2 cellular contexts compared by ENCODE assay signal in the genomic region with DNA sequence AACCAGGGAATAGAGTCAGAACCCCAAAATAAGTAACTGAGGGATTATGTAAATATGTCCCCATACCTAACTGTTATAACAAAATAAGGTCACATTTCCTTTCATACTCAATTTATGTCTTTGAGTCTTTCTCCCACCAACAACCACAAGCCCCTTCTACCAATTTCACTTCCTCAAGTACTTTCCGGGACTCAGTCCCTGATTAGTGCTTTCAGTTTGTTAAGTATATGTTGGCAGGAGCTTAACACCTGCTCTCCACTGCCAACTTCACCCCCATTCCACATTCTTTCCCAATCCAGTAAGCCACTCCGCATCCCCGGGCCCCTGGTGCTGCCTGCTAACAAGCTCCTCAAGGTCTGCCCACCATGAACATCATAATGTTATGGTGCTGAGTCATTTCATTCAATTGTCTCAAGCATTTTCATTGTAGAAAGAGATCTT.
TF ChIP-seq lines count a peak whose summit lies in the region.

No MANE protein-coding gene starts in this region.

TF ChIP-seq in WTC11, 78 proteins besides CTCF, POLR2A, EP300 and RAD21 (continued from another document):
- TF ChIP-seq, protein P1, sequence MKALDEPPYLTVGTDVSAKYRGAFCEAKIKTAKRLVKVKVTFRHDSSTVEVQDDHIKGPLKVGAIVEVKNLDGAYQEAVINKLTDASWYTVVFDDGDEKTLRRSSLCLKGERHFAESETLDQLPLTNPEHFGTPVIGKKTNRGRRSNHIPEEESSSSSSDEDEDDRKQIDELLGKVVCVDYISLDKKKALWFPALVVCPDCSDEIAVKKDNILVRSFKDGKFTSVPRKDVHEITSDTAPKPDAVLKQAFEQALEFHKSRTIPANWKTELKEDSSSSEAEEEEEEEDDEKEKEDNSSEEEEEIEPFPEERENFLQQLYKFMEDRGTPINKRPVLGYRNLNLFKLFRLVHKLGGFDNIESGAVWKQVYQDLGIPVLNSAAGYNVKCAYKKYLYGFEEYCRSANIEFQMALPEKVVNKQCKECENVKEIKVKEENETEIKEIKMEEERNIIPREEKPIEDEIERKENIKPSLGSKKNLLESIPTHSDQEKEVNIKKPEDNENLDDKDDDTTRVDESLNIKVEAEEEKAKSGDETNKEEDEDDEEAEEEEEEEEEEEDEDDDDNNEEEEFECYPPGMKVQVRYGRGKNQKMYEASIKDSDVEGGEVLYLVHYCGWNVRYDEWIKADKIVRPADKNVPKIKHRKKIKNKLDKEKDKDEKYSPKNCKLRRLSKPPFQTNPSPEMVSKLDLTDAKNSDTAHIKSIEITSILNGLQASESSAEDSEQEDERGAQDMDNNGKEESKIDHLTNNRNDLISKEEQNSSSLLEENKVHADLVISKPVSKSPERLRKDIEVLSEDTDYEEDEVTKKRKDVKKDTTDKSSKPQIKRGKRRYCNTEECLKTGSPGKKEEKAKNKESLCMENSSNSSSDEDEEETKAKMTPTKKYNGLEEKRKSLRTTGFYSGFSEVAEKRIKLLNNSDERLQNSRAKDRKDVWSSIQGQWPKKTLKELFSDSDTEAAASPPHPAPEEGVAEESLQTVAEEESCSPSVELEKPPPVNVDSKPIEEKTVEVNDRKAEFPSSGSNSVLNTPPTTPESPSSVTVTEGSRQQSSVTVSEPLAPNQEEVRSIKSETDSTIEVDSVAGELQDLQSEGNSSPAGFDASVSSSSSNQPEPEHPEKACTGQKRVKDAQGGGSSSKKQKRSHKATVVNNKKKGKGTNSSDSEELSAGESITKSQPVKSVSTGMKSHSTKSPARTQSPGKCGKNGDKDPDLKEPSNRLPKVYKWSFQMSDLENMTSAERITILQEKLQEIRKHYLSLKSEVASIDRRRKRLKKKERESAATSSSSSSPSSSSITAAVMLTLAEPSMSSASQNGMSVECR (CRISPR knock-in tag; IDR thresholded peaks at IDR 0.05; ENCODE audit: borderline replicate concordance): no peak
- TF ChIP-seq, protein P2, sequence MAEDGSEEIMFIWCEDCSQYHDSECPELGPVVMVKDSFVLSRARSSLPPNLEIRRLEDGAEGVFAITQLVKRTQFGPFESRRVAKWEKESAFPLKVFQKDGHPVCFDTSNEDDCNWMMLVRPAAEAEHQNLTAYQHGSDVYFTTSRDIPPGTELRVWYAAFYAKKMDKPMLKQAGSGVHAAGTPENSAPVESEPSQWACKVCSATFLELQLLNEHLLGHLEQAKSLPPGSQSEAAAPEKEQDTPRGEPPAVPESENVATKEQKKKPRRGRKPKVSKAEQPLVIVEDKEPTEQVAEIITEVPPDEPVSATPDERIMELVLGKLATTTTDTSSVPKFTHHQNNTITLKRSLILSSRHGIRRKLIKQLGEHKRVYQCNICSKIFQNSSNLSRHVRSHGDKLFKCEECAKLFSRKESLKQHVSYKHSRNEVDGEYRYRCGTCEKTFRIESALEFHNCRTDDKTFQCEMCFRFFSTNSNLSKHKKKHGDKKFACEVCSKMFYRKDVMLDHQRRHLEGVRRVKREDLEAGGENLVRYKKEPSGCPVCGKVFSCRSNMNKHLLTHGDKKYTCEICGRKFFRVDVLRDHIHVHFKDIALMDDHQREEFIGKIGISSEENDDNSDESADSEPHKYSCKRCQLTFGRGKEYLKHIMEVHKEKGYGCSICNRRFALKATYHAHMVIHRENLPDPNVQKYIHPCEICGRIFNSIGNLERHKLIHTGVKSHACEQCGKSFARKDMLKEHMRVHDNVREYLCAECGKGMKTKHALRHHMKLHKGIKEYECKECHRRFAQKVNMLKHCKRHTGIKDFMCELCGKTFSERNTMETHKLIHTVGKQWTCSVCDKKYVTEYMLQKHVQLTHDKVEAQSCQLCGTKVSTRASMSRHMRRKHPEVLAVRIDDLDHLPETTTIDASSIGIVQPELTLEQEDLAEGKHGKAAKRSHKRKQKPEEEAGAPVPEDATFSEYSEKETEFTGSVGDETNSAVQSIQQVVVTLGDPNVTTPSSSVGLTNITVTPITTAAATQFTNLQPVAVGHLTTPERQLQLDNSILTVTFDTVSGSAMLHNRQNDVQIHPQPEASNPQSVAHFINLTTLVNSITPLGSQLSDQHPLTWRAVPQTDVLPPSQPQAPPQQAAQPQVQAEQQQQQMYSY (CRISPR knock-in tag; IDR thresholded peaks at IDR 0.05): no peak

TF ChIP-seq in SK-N-SH, 30 proteins besides CTCF, POLR2A, EP300 and RAD21 (continued from another document):
- TF ChIP-seq, protein P3, sequence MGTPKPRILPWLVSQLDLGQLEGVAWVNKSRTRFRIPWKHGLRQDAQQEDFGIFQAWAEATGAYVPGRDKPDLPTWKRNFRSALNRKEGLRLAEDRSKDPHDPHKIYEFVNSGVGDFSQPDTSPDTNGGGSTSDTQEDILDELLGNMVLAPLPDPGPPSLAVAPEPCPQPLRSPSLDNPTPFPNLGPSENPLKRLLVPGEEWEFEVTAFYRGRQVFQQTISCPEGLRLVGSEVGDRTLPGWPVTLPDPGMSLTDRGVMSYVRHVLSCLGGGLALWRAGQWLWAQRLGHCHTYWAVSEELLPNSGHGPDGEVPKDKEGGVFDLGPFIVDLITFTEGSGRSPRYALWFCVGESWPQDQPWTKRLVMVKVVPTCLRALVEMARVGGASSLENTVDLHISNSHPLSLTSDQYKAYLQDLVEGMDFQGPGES (IDR thresholded peaks at IDR 0.05; ENCODE audit: low read depth, low read length): no peak
- no peak for TF ChIP-seq CHD2 (IDR thresholded peaks at IDR 0.05; ENCODE audit: low read length, partially characterized antibody)
- TF ChIP-seq EZH2phosphoT487 (IDR thresholded peaks at IDR 0.05; ENCODE audit: borderline replicate concordance, low read depth): no peak
- no peak for TF ChIP-seq FOSL2 (IDR thresholded peaks at IDR 0.05; ENCODE audit: borderline replicate concordance, low read depth)
- no peak for TF ChIP-seq MEF2A (IDR thresholded peaks at IDR 0.05; ENCODE audit: borderline replicate concordance, low read depth)
- TF ChIP-seq TCF12 (IDR thresholded peaks at IDR 0.05): no peak
TF ChIP-seq in SK-N-SH: peak in this region for 0.
